In genomic region chr4:145482209-145483021, GRCh38 we compare ENCODE assay signal across 8 cellular contexts. TPM values are rescaled to one million over a fixed set of nuclear protein-coding genes. Genes with fewer than 3 reads are reported as not detected.
DNase-seq lines count a peak whose midpoint lies in the region; ATAC-seq and TF ChIP-seq lines count a peak whose summit lies in the region.

No MANE protein-coding gene starts in this region.

- DNase-seq in DMS153 (lab: John Stamatoyannopoulos, UW) (peak; percentile 39), HuH-7 (ENCODE audit: low spot score) (peak; percentile 59), SHP77 treated with DMSO at 0.1 percent for 48 hours (lab: John Stamatoyannopoulos, UW) (peak; percentile 50), hepatocyte (ENCODE audit: low spot score) (peak; percentile 74)
- no peak for DNase-seq in effector CD8-positive, alpha-beta T cell (lab: John Stamatoyannopoulos, UW)

- H3K27ac ChIP-seq in angular gyrus (ENCODE audit: low read depth, low read length) (peak overlapping the region; percentile 85), hepatocyte (peak overlapping the region; percentile 99), rectal smooth muscle tissue (ENCODE audit: low read depth, low read length) (peak overlapping the region; percentile 88)

- peak overlapping the region; percentile 86 for H2AFZ ChIP-seq in hepatocyte

- 1% methylated on average over 48 of the region's 73 CpGs for WGBS in hepatocyte (ENCODE audit: low lambda C conversion rate, missing lambda C conversion rate)

- H3K27me3 ChIP-seq in hepatocyte (no peaks in the 10 kb centered on the region), rectal smooth muscle tissue (ENCODE audit: control insufficient read depth, insufficient read depth, low read length) (no peaks in the 10 kb centered on the region)

- H3K9me3 ChIP-seq in hepatocyte (ENCODE audit: low read depth): no peaks in the 10 kb centered on the region

- H3K4me1 ChIP-seq in hepatocyte (ENCODE audit: insufficient read depth) (peaks cover 17% of the 10 kb centered on the region), rectal smooth muscle tissue (ENCODE audit: control insufficient read depth, insufficient read depth, low read length) (peaks cover 6% of the 10 kb centered on the region)

- no peak for TF ChIP-seq CTCF in hepatocyte (IDR thresholded peaks at IDR 0.05; ENCODE audit: poor library complexity)

- peaks cover 52% of the 10 kb centered on the region for H3K79me2 ChIP-seq in hepatocyte

- H3K9ac ChIP-seq in rectal smooth muscle tissue (ENCODE audit: low read length): peak overlapping the region; percentile 74

- no peaks in the 10 kb centered on the region for H3K36me3 ChIP-seq in hepatocyte (replicated peaks; ENCODE audit: insufficient read depth, low read depth)
- H3K36me3 ChIP-seq in rectal smooth muscle tissue (ENCODE audit: control insufficient read depth, insufficient read depth, low read length): no peaks in the 10 kb centered on the region

- H3K4me3 ChIP-seq in hepatocyte: peak overlapping the region; percentile 85
- H3K4me3 ChIP-seq in rectal smooth muscle tissue (ENCODE audit: low read length): peak overlapping the region; percentile 90

- peaks cover 18% of the 10 kb centered on the region for H4K20me1 ChIP-seq in hepatocyte (ENCODE audit: insufficient read depth, poor library complexity, severe bottlenecking)

- H3K9me2 ChIP-seq in hepatocyte (replicated peaks; ENCODE audit: insufficient read depth): no peaks in the 10 kb centered on the region

- peak overlapping the region; percentile 83 for H3K4me2 ChIP-seq in hepatocyte

- peak; percentile 33 for ATAC-seq in GM21390 (IDR thresholded peaks at IDR 0.05; ENCODE audit: unreplicated experiment)

RNA-seq across cellular contexts. Expression of gene SMAD1, which starts 0.8 kb away (rescaled TPM):
- total RNA-seq in hepatocyte: 21.2 and 24.1 TPM in 2 replicates
- polyA plus RNA-seq in hepatocyte: 10.5 and 18.1 TPM in 2 replicates
